ENCODE assay signal across 24 cellular contexts in genomic region chr2:158748925-158749590, GRCh38. TPM values are rescaled to one million over a fixed set of nuclear protein-coding genes. Genes with fewer than 3 reads are reported as not detected.
"Had no signal": no experiment of that assay in that cellular context is flagged by ENCODE, and none has a peak within 500 bp of the region (broad histone marks: within the 10 kb centered on the region; RNA-seq: fewer than 3 reads in every experiment).

No MANE protein-coding gene starts in this region.

- H3K27me3 ChIP-seq: breast epithelium, colonic mucosa, gastrocnemius medialis had no signal

- H3K4me1 Mint-ChIP-seq: activated B cell treated with CpG ODN at 0.5 μM for 24 hours; activated CD4-positive, alpha-beta T cell treated with anti-CD3 and anti-CD28 coated beads for 36 hours; memory B cell had no signal

- H3K36me3 ChIP-seq: breast epithelium, colonic mucosa, gastrocnemius medialis, spleen, thoracic aorta had no signal

- H3K9me3 Mint-ChIP-seq: activated B cell treated with CpG ODN at 0.5 μM for 24 hours; activated naive CD8-positive, alpha-beta T cell treated with anti-CD3 and anti-CD28 coated beads for 36 hours; effector memory CD8-positive, alpha-beta T cell; memory B cell; neural crest cell; type B pancreatic cell had no signal

- H3K4me1 ChIP-seq: colonic mucosa had no signal

- ATAC-seq: activated CD4-positive, alpha-beta T cell treated with anti-CD3 and anti-CD28 coated beads for 36 hours; effector memory CD8-positive, alpha-beta T cell; esophagus mucosa; gastrocnemius medialis had no signal

- DNase-seq: activated B cell treated with CpG ODN at 0.5 μM for 24 hours; activated CD4-positive, alpha-beta T cell treated with anti-CD3 and anti-CD28 coated beads for 36 hours; activated CD4-positive, alpha-beta T cell treated with anti-CD3 and anti-CD28 coated beads, Interleukin-2, amount 50 U/mL, for 48 hours; activated naive CD4-positive, alpha-beta T cell treated with Interleukin-2 at 50 U/mL for 16 hours; activated naive CD8-positive, alpha-beta T cell treated with anti-CD3 and anti-CD28 coated beads for 36 hours; activated T-cell treated with anti-CD3 and anti-CD28 coated beads, Interleukin-2, amount 50 U/mL, for 48 hours; colonic mucosa; dorsolateral prefrontal cortex; effector memory CD8-positive, alpha-beta T cell; gastrocnemius medialis; occipital lobe; spleen; stimulated activated CD4-positive, alpha-beta T cell treated with anti-CD3 and anti-CD28 coated beads, Interleukin-4, amount 100 ng/mL, for 1 hour; stimulated activated naive CD4-positive, alpha-beta T cell; T-helper 9 cell had no signal

- H3K27ac ChIP-seq: breast epithelium, colonic mucosa, dorsolateral prefrontal cortex, gastrocnemius medialis, spleen, thoracic aorta had no signal

- H3K36me3 Mint-ChIP-seq: activated naive CD8-positive, alpha-beta T cell treated with anti-CD3 and anti-CD28 coated beads for 36 hours; memory B cell; type B pancreatic cell had no signal

- H3K27ac Mint-ChIP-seq: activated B cell treated with CpG ODN at 0.5 μM for 24 hours; activated CD4-positive, alpha-beta T cell treated with anti-CD3 and anti-CD28 coated beads for 36 hours; activated naive CD8-positive, alpha-beta T cell treated with anti-CD3 and anti-CD28 coated beads for 36 hours; effector memory CD8-positive, alpha-beta T cell; memory B cell; type B pancreatic cell had no signal

- H3K4me3 Mint-ChIP-seq: activated B cell treated with CpG ODN at 0.5 μM for 24 hours; activated CD4-positive, alpha-beta T cell treated with anti-CD3 and anti-CD28 coated beads for 36 hours; activated naive CD8-positive, alpha-beta T cell treated with anti-CD3 and anti-CD28 coated beads for 36 hours; effector memory CD8-positive, alpha-beta T cell; memory B cell; neural crest cell; type B pancreatic cell had no signal

- H3K9me3 ChIP-seq: breast epithelium, colonic mucosa, gastrocnemius medialis, spleen, thoracic aorta had no signal

- H3K4me3 ChIP-seq: breast epithelium, colonic mucosa, dorsolateral prefrontal cortex, gastrocnemius medialis, spleen, thoracic aorta had no signal

RNA-seq across cellular contexts. Expression of gene DAPL1, which starts 46.1 kb away (rescaled TPM):
- total RNA-seq: activated B cell treated with CpG ODN at 0.5 μM for 24 hours; activated CD4-positive, alpha-beta T cell treated with anti-CD3 and anti-CD28 coated beads for 36 hours; activated CD8-positive, alpha-beta memory T cell treated with anti-CD3 and anti-CD28 coated beads for 36 hours; activated naive CD8-positive, alpha-beta T cell treated with anti-CD3 and anti-CD28 coated beads for 36 hours; breast epithelium; endothelial cell of umbilical vein; gastrocnemius medialis; neural crest cell; occipital lobe; T-helper 1 cell treated with Interleukin-12 subunit alpha and Interleukin-12 subunit beta and Interleukin-4 antibody, amounts not matched to agents 30 ng/mL and 1 ng/mL, for 36 hours; thoracic aorta had no signal
- polyA plus RNA-seq: endothelial cell of umbilical vein had no signal
